ENCODE assay signal across 31 cellular contexts in genomic region chr22:38578505-38578904, GRCh38. TPM values are rescaled to one million over a fixed set of nuclear protein-coding genes. Genes with fewer than 3 reads are reported as not detected.
"Had no signal": no experiment of that assay in that cellular context is flagged by ENCODE, and none has a peak within 500 bp of the region (broad histone marks: within the 10 kb centered on the region; RNA-seq: fewer than 3 reads in every experiment).

No MANE protein-coding gene starts in this region.

- H3K9me3 ChIP-seq: body of pancreas, colonic mucosa, gastrocnemius medialis, heart left ventricle had no signal

- H3K27me3 ChIP-seq: body of pancreas, cardiac muscle cell, colonic mucosa, gastrocnemius medialis had no signal

- H3K9me3 Mint-ChIP-seq: activated CD4-positive, alpha-beta memory T cell treated with anti-CD3 and anti-CD28 coated beads, Interleukin-2, amount 10 ng/mL, durations not matched to agents 7 days and 5 days; activated CD4-positive, alpha-beta T cell treated with anti-CD3 and anti-CD28 coated beads, Interleukin-2, amount 10 ng/mL, durations not matched to agents 7 days and 5 days; activated naive CD4-positive, alpha-beta T cell treated with anti-CD3 and anti-CD28 coated beads, Interleukin-2, amount 10 ng/mL, durations not matched to agents 7 days and 5 days; activated naive CD4-positive, alpha-beta T cell treated with anti-CD3 and anti-CD28 coated beads, Interleukin-2, amount 50 U/mL, for 72 hours; activated naive CD8-positive, alpha-beta T cell treated with anti-CD3 and anti-CD28 coated beads, Interleukin-2, amount 10 ng/mL, durations not matched to agents 7 days and 5 days; activated T-cell treated with anti-CD3 and anti-CD28 coated beads, Interleukin-2, amount 50 U/mL, for 24 hours; activated T-cell treated with anti-CD3 and anti-CD28 coated beads, Interleukin-2, amount 50 U/mL, for 72 hours; endodermal cell; T-helper 2 cell treated with Interferon-gamma antibody and Interleukin-4, amounts not matched to agents 5 μg/mL and 100 μg/mL, for 36 hours had no signal

- H3K4me1 Mint-ChIP-seq: activated CD4-positive, alpha-beta memory T cell treated with anti-CD3 and anti-CD28 coated beads, Interleukin-2, amount 10 ng/mL, durations not matched to agents 7 days and 5 days; activated CD4-positive, alpha-beta T cell treated with anti-CD3 and anti-CD28 coated beads, Interleukin-2, amount 10 ng/mL, durations not matched to agents 7 days and 5 days; activated naive CD4-positive, alpha-beta T cell treated with anti-CD3 and anti-CD28 coated beads, Interleukin-2, amount 10 ng/mL, durations not matched to agents 7 days and 5 days; activated naive CD8-positive, alpha-beta T cell treated with anti-CD3 and anti-CD28 coated beads, Interleukin-2, amount 10 ng/mL, durations not matched to agents 7 days and 5 days; T-helper 17 cell had no signal

- DNase-seq: activated CD4-positive, alpha-beta memory T cell treated with anti-CD3 and anti-CD28 coated beads, Interleukin-2, amount 10 ng/mL, durations not matched to agents 7 days and 5 days; activated CD4-positive, alpha-beta T cell treated with anti-CD3 and anti-CD28 coated beads for 1 hour; activated CD4-positive, alpha-beta T cell treated with anti-CD3 and anti-CD28 coated beads for 4 hours; activated CD4-positive, alpha-beta T cell treated with anti-CD3 and anti-CD28 coated beads, Interleukin-2, amount 10 ng/mL, durations not matched to agents 7 days and 5 days; activated CD4-positive, alpha-beta T cell treated with anti-CD3 and anti-CD28 coated beads, Interleukin-2, amount 50 U/mL, for 4 hours; activated CD8-positive, alpha-beta memory T cell treated with anti-CD3 and anti-CD28 coated beads, Interleukin-2, amount 50 U/mL, for 48 hours; activated gamma-delta T cell; activated naive CD4-positive, alpha-beta T cell; activated naive CD4-positive, alpha-beta T cell treated with anti-CD3 and anti-CD28 coated beads, Interleukin-2, amount 10 ng/mL, durations not matched to agents 7 days and 5 days; activated naive CD8-positive, alpha-beta T cell treated with anti-CD3 and anti-CD28 coated beads, Interleukin-2, amount 10 ng/mL, durations not matched to agents 7 days and 5 days; activated T-cell treated with anti-CD3 and anti-CD28 coated beads for 4 hours; activated T-cell treated with anti-CD3 and anti-CD28 coated beads, Interleukin-2, amount 50 U/mL, for 24 hours; activated T-cell treated with anti-CD3 and anti-CD28 coated beads, Interleukin-2, amount 50 U/mL, for 72 hours; anterior cingulate cortex; body of pancreas; central memory CD4-positive, alpha-beta T cell; cerebellar nuclear complex; colonic mucosa; effector CD8-positive, alpha-beta T cell; endodermal cell; foreskin keratinocyte; gastrocnemius medialis; glutamatergic neuron; heart left ventricle; T-helper 1 cell; T-helper 17 cell; T1000 had no signal

- H3K27ac Mint-ChIP-seq: activated CD4-positive, alpha-beta memory T cell treated with anti-CD3 and anti-CD28 coated beads, Interleukin-2, amount 10 ng/mL, durations not matched to agents 7 days and 5 days; activated CD4-positive, alpha-beta T cell treated with anti-CD3 and anti-CD28 coated beads, Interleukin-2, amount 10 ng/mL, durations not matched to agents 7 days and 5 days; activated naive CD4-positive, alpha-beta T cell treated with anti-CD3 and anti-CD28 coated beads, Interleukin-2, amount 10 ng/mL, durations not matched to agents 7 days and 5 days; activated naive CD4-positive, alpha-beta T cell treated with anti-CD3 and anti-CD28 coated beads, Interleukin-2, amount 50 U/mL, for 72 hours; activated naive CD8-positive, alpha-beta T cell treated with anti-CD3 and anti-CD28 coated beads, Interleukin-2, amount 10 ng/mL, durations not matched to agents 7 days and 5 days; activated T-cell treated with anti-CD3 and anti-CD28 coated beads, Interleukin-2, amount 50 U/mL, for 24 hours; activated T-cell treated with anti-CD3 and anti-CD28 coated beads, Interleukin-2, amount 50 U/mL, for 72 hours; endodermal cell; T-helper 17 cell; T-helper 2 cell treated with Interferon-gamma antibody and Interleukin-4, amounts not matched to agents 5 μg/mL and 100 μg/mL, for 36 hours had no signal

- ATAC-seq: activated T-cell treated with anti-CD3 and anti-CD28 coated beads, Interleukin-2, amount 50 U/mL, for 72 hours; body of pancreas; esophagus mucosa; foreskin keratinocyte; gastrocnemius medialis; heart left ventricle; T-helper 17 cell had no signal

- H3K36me3 Mint-ChIP-seq: activated naive CD4-positive, alpha-beta T cell treated with anti-CD3 and anti-CD28 coated beads, Interleukin-2, amount 10 ng/mL, durations not matched to agents 7 days and 5 days; activated naive CD4-positive, alpha-beta T cell treated with anti-CD3 and anti-CD28 coated beads, Interleukin-2, amount 50 U/mL, for 72 hours; activated naive CD8-positive, alpha-beta T cell treated with anti-CD3 and anti-CD28 coated beads, Interleukin-2, amount 10 ng/mL, durations not matched to agents 7 days and 5 days had no signal

- H3K4me3 ChIP-seq: body of pancreas, cardiac muscle cell, colonic mucosa, gastrocnemius medialis, heart left ventricle had no signal

- H3K36me3 ChIP-seq: cardiac muscle cell, colonic mucosa, gastrocnemius medialis, heart left ventricle had no signal

- H3K27me3 Mint-ChIP-seq: activated CD4-positive, alpha-beta memory T cell treated with anti-CD3 and anti-CD28 coated beads, Interleukin-2, amount 10 ng/mL, durations not matched to agents 7 days and 5 days; activated CD4-positive, alpha-beta T cell treated with anti-CD3 and anti-CD28 coated beads, Interleukin-2, amount 10 ng/mL, durations not matched to agents 7 days and 5 days; activated T-cell treated with anti-CD3 and anti-CD28 coated beads, Interleukin-2, amount 50 U/mL, for 24 hours had no signal

- H3K27ac ChIP-seq: body of pancreas, cardiac muscle cell, colonic mucosa, foreskin keratinocyte, gastrocnemius medialis, heart left ventricle had no signal

- H3K4me1 ChIP-seq: body of pancreas, colonic mucosa, foreskin keratinocyte, gastrocnemius medialis, heart left ventricle had no signal

- H3K4me3 Mint-ChIP-seq: activated CD4-positive, alpha-beta memory T cell treated with anti-CD3 and anti-CD28 coated beads, Interleukin-2, amount 10 ng/mL, durations not matched to agents 7 days and 5 days; activated CD4-positive, alpha-beta T cell treated with anti-CD3 and anti-CD28 coated beads, Interleukin-2, amount 10 ng/mL, durations not matched to agents 7 days and 5 days; activated naive CD4-positive, alpha-beta T cell treated with anti-CD3 and anti-CD28 coated beads, Interleukin-2, amount 10 ng/mL, durations not matched to agents 7 days and 5 days; activated naive CD8-positive, alpha-beta T cell treated with anti-CD3 and anti-CD28 coated beads, Interleukin-2, amount 10 ng/mL, durations not matched to agents 7 days and 5 days; activated T-cell treated with anti-CD3 and anti-CD28 coated beads, Interleukin-2, amount 50 U/mL, for 24 hours; activated T-cell treated with anti-CD3 and anti-CD28 coated beads, Interleukin-2, amount 50 U/mL, for 72 hours; endodermal cell; T-helper 17 cell; T-helper 2 cell treated with Interferon-gamma antibody and Interleukin-4, amounts not matched to agents 5 μg/mL and 100 μg/mL, for 36 hours had no signal

RNA-seq across cellular contexts. Expression of gene DMC1, which starts 8.5 kb away (rescaled TPM):
- total RNA-seq: T-helper 17 cell had no signal
